Comparison of ENCODE assay signal across 1 cellular context in the genomic region with DNA sequence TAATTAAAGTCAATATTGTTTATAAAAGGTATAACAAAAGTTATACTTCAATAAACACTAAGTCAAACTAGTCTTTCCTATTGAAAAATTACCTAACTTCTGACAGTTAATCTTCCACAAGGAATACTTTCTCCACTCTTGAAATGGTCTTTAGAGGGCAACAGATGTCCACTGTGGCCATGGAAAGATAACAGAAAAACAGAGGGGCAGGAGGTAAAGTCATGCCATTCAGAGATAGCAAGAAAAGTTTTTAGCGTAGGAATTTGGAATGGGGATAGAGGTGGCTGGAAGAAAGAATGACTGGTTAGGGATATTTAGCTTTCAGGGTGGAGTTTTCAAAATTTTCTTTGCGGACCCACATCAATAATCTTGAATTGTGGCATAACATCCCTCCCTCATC.
TF ChIP-seq lines count a peak whose summit lies in the region.

No MANE protein-coding gene starts in this region.

TF ChIP-seq in K562, 482 proteins besides CTCF, POLR2A, EP300 and RAD21:
- TF ChIP-seq POLR2AphosphoS5 (IDR thresholded peaks at IDR 0.05; ENCODE audit: control insufficient read depth, insufficient read depth, low read depth, low read length) (0 out of 2 replicates have a peak, but pooled peaks have one; percentile 31), CBFA2T3 (IDR thresholded peaks at IDR 0.05) (peak; percentile 66), CBFA2T2 (conservative IDR thresholded peaks at IDR 0.05) (0 out of 2 replicates have a peak, but pooled peaks have one; percentile 24), CHCHD3 (CRISPR knock-in tag; IDR thresholded peaks at IDR 0.05) (no peak), KDM2B (CRISPR knock-in tag; IDR thresholded peaks at IDR 0.05) (no peak), SREBF2 (CRISPR knock-in tag; IDR thresholded peaks at IDR 0.05) (no peak), GATA2 (CRISPR knock-in tag; IDR thresholded peaks at IDR 0.05) (0 out of 2 replicates have a peak, but pooled peaks have one; percentile 23), TCF7 (IDR thresholded peaks at IDR 0.05; ENCODE audit: borderline replicate concordance) (no peak), TCF3 (CRISPR knock-in tag; IDR thresholded peaks at IDR 0.05) (peak; percentile 31; the same call in 1 of the 2 replicates), FOXA1 (IDR thresholded peaks at IDR 0.05; ENCODE audit: borderline replicate concordance) (no peak), MED1 (CRISPR knock-in tag; IDR thresholded peaks at IDR 0.05; ENCODE audit: borderline replicate concordance) (no peak)
- TF ChIP-seq, protein P1, sequence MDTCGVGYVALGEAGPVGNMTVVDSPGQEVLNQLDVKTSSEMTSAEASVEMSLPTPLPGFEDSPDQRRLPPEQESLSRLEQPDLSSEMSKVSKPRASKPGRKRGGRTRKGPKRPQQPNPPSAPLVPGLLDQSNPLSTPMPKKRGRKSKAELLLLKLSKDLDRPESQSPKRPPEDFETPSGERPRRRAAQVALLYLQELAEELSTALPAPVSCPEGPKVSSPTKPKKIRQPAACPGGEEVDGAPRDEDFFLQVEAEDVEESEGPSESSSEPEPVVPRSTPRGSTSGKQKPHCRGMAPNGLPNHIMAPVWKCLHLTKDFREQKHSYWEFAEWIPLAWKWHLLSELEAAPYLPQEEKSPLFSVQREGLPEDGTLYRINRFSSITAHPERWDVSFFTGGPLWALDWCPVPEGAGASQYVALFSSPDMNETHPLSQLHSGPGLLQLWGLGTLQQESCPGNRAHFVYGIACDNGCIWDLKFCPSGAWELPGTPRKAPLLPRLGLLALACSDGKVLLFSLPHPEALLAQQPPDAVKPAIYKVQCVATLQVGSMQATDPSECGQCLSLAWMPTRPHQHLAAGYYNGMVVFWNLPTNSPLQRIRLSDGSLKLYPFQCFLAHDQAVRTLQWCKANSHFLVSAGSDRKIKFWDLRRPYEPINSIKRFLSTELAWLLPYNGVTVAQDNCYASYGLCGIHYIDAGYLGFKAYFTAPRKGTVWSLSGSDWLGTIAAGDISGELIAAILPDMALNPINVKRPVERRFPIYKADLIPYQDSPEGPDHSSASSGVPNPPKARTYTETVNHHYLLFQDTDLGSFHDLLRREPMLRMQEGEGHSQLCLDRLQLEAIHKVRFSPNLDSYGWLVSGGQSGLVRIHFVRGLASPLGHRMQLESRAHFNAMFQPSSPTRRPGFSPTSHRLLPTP (IDR thresholded peaks at IDR 0.05; ENCODE audit: borderline replicate concordance, extremely low read depth, insufficient read length): no peak
- TF ChIP-seq, protein P2, sequence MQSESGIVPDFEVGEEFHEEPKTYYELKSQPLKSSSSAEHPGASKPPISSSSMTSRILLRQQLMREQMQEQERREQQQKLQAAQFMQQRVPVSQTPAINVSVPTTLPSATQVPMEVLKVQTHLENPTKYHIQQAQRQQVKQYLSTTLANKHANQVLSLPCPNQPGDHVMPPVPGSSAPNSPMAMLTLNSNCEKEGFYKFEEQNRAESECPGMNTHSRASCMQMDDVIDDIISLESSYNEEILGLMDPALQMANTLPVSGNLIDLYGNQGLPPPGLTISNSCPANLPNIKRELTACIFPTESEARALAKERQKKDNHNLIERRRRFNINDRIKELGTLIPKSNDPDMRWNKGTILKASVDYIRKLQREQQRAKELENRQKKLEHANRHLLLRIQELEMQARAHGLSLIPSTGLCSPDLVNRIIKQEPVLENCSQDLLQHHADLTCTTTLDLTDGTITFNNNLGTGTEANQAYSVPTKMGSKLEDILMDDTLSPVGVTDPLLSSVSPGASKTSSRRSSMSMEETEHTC (IDR thresholded peaks at IDR 0.05): no peak
TF ChIP-seq in K562: peak in this region for 5.
